32 cellular contexts compared by ENCODE assay signal in the genomic region with DNA sequence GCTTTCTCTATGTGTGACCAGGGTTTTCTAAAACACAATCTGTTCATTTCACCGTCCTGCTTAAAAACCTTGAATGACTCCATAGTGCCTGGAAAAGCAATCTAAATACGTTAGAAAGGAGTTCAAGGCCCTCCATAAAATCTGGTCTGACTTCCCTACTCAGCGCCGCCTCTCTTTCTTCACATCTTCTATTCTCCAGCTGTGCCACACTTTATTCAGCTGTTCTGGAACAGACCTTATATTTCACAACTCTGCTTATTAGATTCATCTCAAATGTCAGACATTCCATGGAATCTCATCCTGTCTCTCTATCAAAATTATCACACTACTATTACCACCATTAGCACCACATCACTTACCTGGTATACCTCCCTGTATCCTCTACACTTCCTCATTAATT.
"Had no signal": no experiment of that assay in that cellular context is flagged by ENCODE, and none has a peak within 500 bp of the region (broad histone marks: within the 10 kb centered on the region; RNA-seq: fewer than 3 reads in every experiment).

No MANE protein-coding gene starts in this region.

- H3K36me3 Mint-ChIP-seq: activated CD4-positive, alpha-beta memory T cell treated with anti-CD3 and anti-CD28 coated beads for 36 hours; activated naive CD4-positive, alpha-beta T cell treated with anti-CD3 and anti-CD28 coated beads, Interleukin-2, amount 10 ng/mL, durations not matched to agents 7 days and 5 days; activated naive CD8-positive, alpha-beta T cell treated with anti-CD3 and anti-CD28 coated beads for 36 hours had no signal

- H3K4me1 Mint-ChIP-seq: activated B cell treated with CpG ODN at 0.5 μM for 24 hours; activated naive CD4-positive, alpha-beta T cell treated with anti-CD3 and anti-CD28 coated beads, Interleukin-2, amount 10 ng/mL, durations not matched to agents 7 days and 5 days; activated naive CD8-positive, alpha-beta T cell treated with anti-CD3 and anti-CD28 coated beads for 36 hours had no signal

- H3K4me3 Mint-ChIP-seq: activated B cell treated with CpG ODN at 0.5 μM for 24 hours; activated CD4-positive, alpha-beta memory T cell treated with anti-CD3 and anti-CD28 coated beads for 36 hours; activated naive CD4-positive, alpha-beta T cell treated with anti-CD3 and anti-CD28 coated beads, Interleukin-2, amount 10 ng/mL, durations not matched to agents 7 days and 5 days; activated naive CD8-positive, alpha-beta T cell treated with anti-CD3 and anti-CD28 coated beads for 36 hours; activated T-cell treated with anti-CD3 and anti-CD28 coated beads, Interleukin-2, amount 50 U/mL, for 4 hours; activated T-helper 1 cell treated with anti-CD3 and anti-CD28 coated beads, Interleukin-12 subunit alpha, Interleukin-12 subunit beta, Interleukin-2, Interleukin-4 antibody, amounts not matched to agents 30 ng/mL and 10 ng/mL and 1 ng/mL, durations not matched to agents 14 hours and 24 hours and 36 hours had no signal

- H3K9me3 Mint-ChIP-seq: activated B cell treated with CpG ODN at 0.5 μM for 24 hours; activated CD4-positive, alpha-beta memory T cell treated with anti-CD3 and anti-CD28 coated beads for 36 hours; activated naive CD4-positive, alpha-beta T cell treated with anti-CD3 and anti-CD28 coated beads, Interleukin-2, amount 10 ng/mL, durations not matched to agents 7 days and 5 days; activated naive CD8-positive, alpha-beta T cell treated with anti-CD3 and anti-CD28 coated beads for 36 hours; activated T-cell treated with anti-CD3 and anti-CD28 coated beads, Interleukin-2, amount 50 U/mL, for 4 hours; activated T-helper 1 cell treated with anti-CD3 and anti-CD28 coated beads, Interleukin-12 subunit alpha, Interleukin-12 subunit beta, Interleukin-2, Interleukin-4 antibody, amounts not matched to agents 30 ng/mL and 10 ng/mL and 1 ng/mL, durations not matched to agents 14 hours and 24 hours and 36 hours had no signal

- H3K36me3 ChIP-seq: brain microvascular endothelial cell had no signal

- H3K27ac ChIP-seq: brain microvascular endothelial cell, VCaP had no signal

- ATAC-seq: activated T-cell treated with anti-CD3 and anti-CD28 coated beads, Interleukin-2, amount 50 U/mL, for 4 hours; Panc1; SK-N-SH treated with all-trans-retinoic acid at 6 μM for 48 hours had no signal

- H3K27ac Mint-ChIP-seq: activated B cell treated with CpG ODN at 0.5 μM for 24 hours; activated CD4-positive, alpha-beta memory T cell treated with anti-CD3 and anti-CD28 coated beads for 36 hours; activated naive CD4-positive, alpha-beta T cell treated with anti-CD3 and anti-CD28 coated beads, Interleukin-2, amount 10 ng/mL, durations not matched to agents 7 days and 5 days; activated naive CD8-positive, alpha-beta T cell treated with anti-CD3 and anti-CD28 coated beads for 36 hours; activated T-helper 1 cell treated with anti-CD3 and anti-CD28 coated beads, Interleukin-12 subunit alpha, Interleukin-12 subunit beta, Interleukin-2, Interleukin-4 antibody, amounts not matched to agents 30 ng/mL and 10 ng/mL and 1 ng/mL, durations not matched to agents 14 hours and 24 hours and 36 hours had no signal

- DNase-seq: activated B cell treated with CpG ODN at 0.5 μM for 24 hours; activated CD4-positive, alpha-beta memory T cell treated with anti-CD3 and anti-CD28 coated beads for 36 hours; activated CD4-positive, alpha-beta T cell treated with anti-CD3 and anti-CD28 coated beads for 4 hours; activated CD4-positive, alpha-beta T cell treated with anti-CD3 and anti-CD28 coated beads, Interleukin-2, amount 50 U/mL, for 1 hour; activated CD4-positive, CD25-positive, alpha-beta regulatory T cell treated with anti-CD3 and anti-CD28 coated beads, Interleukin-2, amount 50 U/mL, for 72 hours; activated CD8-positive, alpha-beta memory T cell treated with anti-CD3 and anti-CD28 coated beads, Interleukin-2, amount 50 U/mL, for 4 hours; activated effector memory CD4-positive, alpha-beta T cell treated with Interleukin-2 at 50 U/mL for 16 hours; activated naive CD4-positive, alpha-beta T cell treated with anti-CD3 and anti-CD28 coated beads, Interleukin-2, amount 10 ng/mL, durations not matched to agents 7 days and 5 days; activated naive CD8-positive, alpha-beta T cell treated with anti-CD3 and anti-CD28 coated beads for 36 hours; activated T-cell treated with anti-CD3 and anti-CD28 coated beads for 4 hours; activated T-cell treated with anti-CD3 and anti-CD28 coated beads, Interleukin-2, amount 50 U/mL, for 4 hours; amniotic stem cell; aorta; brain microvascular endothelial cell; Kasumi-1; KG1; MM.1S; MV-4-11; NCI-H1092; NCI-H1436 treated with DMSO at 0.1 percent for 48 hours; NCI-H1694 treated with DMSO at 0.1 percent for 48 hours; NCI-H2029; NCI-H345; NCI-H524 treated with DMSO at 0.1 percent for 48 hours; SIG-M5; T-helper 1 cell; T-helper 2 cell; T-helper 9 cell had no signal

- H3K27me3 ChIP-seq: brain microvascular endothelial cell had no signal
